1 cellular context compared by ENCODE assay signal in genomic region chr19:18417250-18418033, GRCh38.
TF ChIP-seq lines count a peak whose summit lies in the region.

No MANE protein-coding gene starts in this region.

TF ChIP-seq in HEK293, 187 proteins besides CTCF, POLR2A, EP300 and RAD21 (continued from another document and continues in another):
- no peak; the same call in 1 of the 2 replicates for TF ChIP-seq ZNF580 (tag by site-specific recombination; IDR thresholded peaks at IDR 0.05)
- peak; percentile 50; the same call in 1 of the 2 replicates for TF ChIP-seq ZNF677 (tag by site-specific recombination; IDR thresholded peaks at IDR 0.05)
- TF ChIP-seq, protein P1, sequence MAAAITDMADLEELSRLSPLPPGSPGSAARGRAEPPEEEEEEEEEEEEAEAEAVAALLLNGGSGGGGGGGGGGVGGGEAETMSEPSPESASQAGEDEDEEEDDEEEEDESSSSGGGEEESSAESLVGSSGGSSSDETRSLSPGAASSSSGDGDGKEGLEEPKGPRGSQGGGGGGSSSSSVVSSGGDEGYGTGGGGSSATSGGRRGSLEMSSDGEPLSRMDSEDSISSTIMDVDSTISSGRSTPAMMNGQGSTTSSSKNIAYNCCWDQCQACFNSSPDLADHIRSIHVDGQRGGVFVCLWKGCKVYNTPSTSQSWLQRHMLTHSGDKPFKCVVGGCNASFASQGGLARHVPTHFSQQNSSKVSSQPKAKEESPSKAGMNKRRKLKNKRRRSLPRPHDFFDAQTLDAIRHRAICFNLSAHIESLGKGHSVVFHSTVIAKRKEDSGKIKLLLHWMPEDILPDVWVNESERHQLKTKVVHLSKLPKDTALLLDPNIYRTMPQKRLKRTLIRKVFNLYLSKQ (tag by site-specific recombination; IDR thresholded peaks at IDR 0.05; ENCODE audit: borderline replicate concordance): no peak
- TF ChIP-seq ZNF24 (tag by site-specific recombination; IDR thresholded peaks at IDR 0.05): peak; percentile 55
- no peak for TF ChIP-seq MEIS1 (CRISPR knock-in tag; IDR thresholded peaks at IDR 0.05; ENCODE audit: borderline replicate concordance)
- 0 out of 2 replicates have a peak, but pooled peaks have one; percentile 9 for TF ChIP-seq ZBTB1 (tag by site-specific recombination; IDR thresholded peaks at IDR 0.05)
- TF ChIP-seq, protein P2, sequence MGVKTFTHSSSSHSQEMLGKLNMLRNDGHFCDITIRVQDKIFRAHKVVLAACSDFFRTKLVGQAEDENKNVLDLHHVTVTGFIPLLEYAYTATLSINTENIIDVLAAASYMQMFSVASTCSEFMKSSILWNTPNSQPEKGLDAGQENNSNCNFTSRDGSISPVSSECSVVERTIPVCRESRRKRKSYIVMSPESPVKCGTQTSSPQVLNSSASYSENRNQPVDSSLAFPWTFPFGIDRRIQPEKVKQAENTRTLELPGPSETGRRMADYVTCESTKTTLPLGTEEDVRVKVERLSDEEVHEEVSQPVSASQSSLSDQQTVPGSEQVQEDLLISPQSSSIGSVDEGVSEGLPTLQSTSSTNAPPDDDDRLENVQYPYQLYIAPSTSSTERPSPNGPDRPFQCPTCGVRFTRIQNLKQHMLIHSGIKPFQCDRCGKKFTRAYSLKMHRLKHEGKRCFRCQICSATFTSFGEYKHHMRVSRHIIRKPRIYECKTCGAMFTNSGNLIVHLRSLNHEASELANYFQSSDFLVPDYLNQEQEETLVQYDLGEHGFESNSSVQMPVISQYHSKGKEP (tag by site-specific recombination; IDR thresholded peaks at IDR 0.05): 0 out of 2 replicates have a peak, but pooled peaks have one; percentile 24
- no peak for TF ChIP-seq ELK4 (IDR thresholded peaks at IDR 0.05; ENCODE audit: borderline replicate concordance, low read depth, low read length)
- peak; percentile 84 for TF ChIP-seq SP3 (tag by site-specific recombination; IDR thresholded peaks at IDR 0.05)
- TF ChIP-seq KLF7 (tag by site-specific recombination; IDR thresholded peaks at IDR 0.05; ENCODE audit: borderline replicate concordance): no peak
- TF ChIP-seq ZNF664 (tag by site-specific recombination; IDR thresholded peaks at IDR 0.05): no peak
- TF ChIP-seq TCF7L2 (IDR thresholded peaks at IDR 0.05; ENCODE audit: borderline replicate concordance, low read depth, low read length): no peak
- TF ChIP-seq ZNF544 (tag by site-specific recombination; IDR thresholded peaks at IDR 0.05): no peak
- TF ChIP-seq, protein P3, sequence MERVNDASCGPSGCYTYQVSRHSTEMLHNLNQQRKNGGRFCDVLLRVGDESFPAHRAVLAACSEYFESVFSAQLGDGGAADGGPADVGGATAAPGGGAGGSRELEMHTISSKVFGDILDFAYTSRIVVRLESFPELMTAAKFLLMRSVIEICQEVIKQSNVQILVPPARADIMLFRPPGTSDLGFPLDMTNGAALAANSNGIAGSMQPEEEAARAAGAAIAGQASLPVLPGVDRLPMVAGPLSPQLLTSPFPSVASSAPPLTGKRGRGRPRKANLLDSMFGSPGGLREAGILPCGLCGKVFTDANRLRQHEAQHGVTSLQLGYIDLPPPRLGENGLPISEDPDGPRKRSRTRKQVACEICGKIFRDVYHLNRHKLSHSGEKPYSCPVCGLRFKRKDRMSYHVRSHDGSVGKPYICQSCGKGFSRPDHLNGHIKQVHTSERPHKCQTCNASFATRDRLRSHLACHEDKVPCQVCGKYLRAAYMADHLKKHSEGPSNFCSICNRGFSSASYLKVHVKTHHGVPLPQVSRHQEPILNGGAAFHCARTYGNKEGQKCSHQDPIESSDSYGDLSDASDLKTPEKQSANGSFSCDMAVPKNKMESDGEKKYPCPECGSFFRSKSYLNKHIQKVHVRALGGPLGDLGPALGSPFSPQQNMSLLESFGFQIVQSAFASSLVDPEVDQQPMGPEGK (tag by site-specific recombination; IDR thresholded peaks at IDR 0.05): peak; percentile 86
- TF ChIP-seq ZNF792 (tag by site-specific recombination; IDR thresholded peaks at IDR 0.05): peak; percentile 100
- TF ChIP-seq, protein P4, sequence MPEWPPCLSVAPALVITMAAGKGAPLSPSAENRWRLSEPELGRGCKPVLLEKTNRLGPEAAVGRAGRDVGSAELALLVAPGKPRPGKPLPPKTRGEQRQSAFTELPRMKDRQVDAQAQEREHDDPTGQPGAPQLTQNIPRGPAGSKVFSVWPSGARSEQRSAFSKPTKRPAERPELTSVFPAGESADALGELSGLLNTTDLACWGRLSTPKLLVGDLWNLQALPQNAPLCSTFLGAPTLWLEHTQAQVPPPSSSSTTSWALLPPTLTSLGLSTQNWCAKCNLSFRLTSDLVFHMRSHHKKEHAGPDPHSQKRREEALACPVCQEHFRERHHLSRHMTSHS (tag by site-specific recombination; IDR thresholded peaks at IDR 0.05): no peak
- TF ChIP-seq SETDB1 (IDR thresholded peaks at IDR 0.05; ENCODE audit: insufficient read length, low read length): no peak
- peak; percentile 41; the same call in 1 of the 2 replicates for TF ChIP-seq ZNF623 (tag by site-specific recombination; IDR thresholded peaks at IDR 0.05)
- TF ChIP-seq ZBTB26 (tag by site-specific recombination; optimal IDR thresholded peaks at IDR 0.05): no peak
- TF ChIP-seq ZNF747 (tag by site-specific recombination; IDR thresholded peaks at IDR 0.05): no peak
- no peak for TF ChIP-seq BCL11A (tag by site-specific recombination; IDR thresholded peaks at IDR 0.05; ENCODE audit: low read depth)
- no peak for TF ChIP-seq ZNF148 (tag by site-specific recombination; IDR thresholded peaks at IDR 0.05; ENCODE audit: borderline replicate concordance)
- no peak for TF ChIP-seq ZNF654 (tag by site-specific recombination; IDR thresholded peaks at IDR 0.05; ENCODE audit: low read depth)
- TF ChIP-seq HOXA7 (CRISPR knock-in tag; IDR thresholded peaks at IDR 0.05; ENCODE audit: borderline replicate concordance): no peak
- TF ChIP-seq ZNF571 (tag by site-specific recombination; IDR thresholded peaks at IDR 0.05): no peak
- TF ChIP-seq ZNF239 (tag by site-specific recombination; IDR thresholded peaks at IDR 0.05): no peak
- TF ChIP-seq SP7 (tag by site-specific recombination; IDR thresholded peaks at IDR 0.05): no peak; the same call in 1 of the 2 replicates
- no peak for TF ChIP-seq ZNF785 (tag by site-specific recombination; IDR thresholded peaks at IDR 0.05)
- TF ChIP-seq ZNF776 (tag by site-specific recombination; IDR thresholded peaks at IDR 0.05; ENCODE audit: borderline replicate concordance): no peak
- TF ChIP-seq, protein P5, sequence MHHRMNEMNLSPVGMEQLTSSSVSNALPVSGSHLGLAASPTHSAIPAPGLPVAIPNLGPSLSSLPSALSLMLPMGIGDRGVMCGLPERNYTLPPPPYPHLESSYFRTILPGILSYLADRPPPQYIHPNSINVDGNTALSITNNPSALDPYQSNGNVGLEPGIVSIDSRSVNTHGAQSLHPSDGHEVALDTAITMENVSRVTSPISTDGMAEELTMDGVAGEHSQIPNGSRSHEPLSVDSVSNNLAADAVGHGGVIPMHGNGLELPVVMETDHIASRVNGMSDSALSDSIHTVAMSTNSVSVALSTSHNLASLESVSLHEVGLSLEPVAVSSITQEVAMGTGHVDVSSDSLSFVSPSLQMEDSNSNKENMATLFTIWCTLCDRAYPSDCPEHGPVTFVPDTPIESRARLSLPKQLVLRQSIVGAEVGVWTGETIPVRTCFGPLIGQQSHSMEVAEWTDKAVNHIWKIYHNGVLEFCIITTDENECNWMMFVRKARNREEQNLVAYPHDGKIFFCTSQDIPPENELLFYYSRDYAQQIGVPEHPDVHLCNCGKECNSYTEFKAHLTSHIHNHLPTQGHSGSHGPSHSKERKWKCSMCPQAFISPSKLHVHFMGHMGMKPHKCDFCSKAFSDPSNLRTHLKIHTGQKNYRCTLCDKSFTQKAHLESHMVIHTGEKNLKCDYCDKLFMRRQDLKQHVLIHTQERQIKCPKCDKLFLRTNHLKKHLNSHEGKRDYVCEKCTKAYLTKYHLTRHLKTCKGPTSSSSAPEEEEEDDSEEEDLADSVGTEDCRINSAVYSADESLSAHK (tag by site-specific recombination; IDR thresholded peaks at IDR 0.05): no peak; the same call in 1 of the 2 replicates
- no peak for TF ChIP-seq HOXC10 (CRISPR knock-in tag; IDR thresholded peaks at IDR 0.05)
- TF ChIP-seq HOXD13 (CRISPR knock-in tag; IDR thresholded peaks at IDR 0.05; ENCODE audit: borderline replicate concordance): no peak
- no peak for TF ChIP-seq GFI1B (tag by site-specific recombination; IDR thresholded peaks at IDR 0.05)
- TF ChIP-seq ZNF701 (tag by site-specific recombination; IDR thresholded peaks at IDR 0.05): no peak
- TF ChIP-seq ZNF341 (tag by site-specific recombination; IDR thresholded peaks at IDR 0.05; ENCODE audit: low read depth): no peak; the same call in 1 of the 2 replicates
- TF ChIP-seq, protein P6, sequence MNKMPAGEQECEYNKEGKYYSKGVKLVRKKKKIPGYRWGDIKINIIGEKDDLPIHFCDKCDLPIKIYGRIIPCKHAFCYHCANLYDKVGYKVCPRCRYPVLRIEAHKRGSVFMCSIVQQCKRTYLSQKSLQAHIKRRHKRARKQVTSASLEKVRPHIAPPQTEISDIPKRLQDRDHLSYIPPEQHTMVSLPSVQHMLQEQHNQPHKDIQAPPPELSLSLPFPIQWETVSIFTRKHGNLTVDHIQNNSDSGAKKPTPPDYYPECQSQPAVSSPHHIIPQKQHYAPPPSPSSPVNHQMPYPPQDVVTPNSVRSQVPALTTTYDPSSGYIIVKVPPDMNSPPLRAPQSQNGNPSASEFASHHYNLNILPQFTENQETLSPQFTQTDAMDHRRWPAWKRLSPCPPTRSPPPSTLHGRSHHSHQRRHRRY (tag by site-specific recombination; IDR thresholded peaks at IDR 0.05): no peak
- TF ChIP-seq ZNF626 (tag by site-specific recombination; IDR thresholded peaks at IDR 0.05): no peak
- TF ChIP-seq ZNF585B (tag by site-specific recombination; IDR thresholded peaks at IDR 0.05): no peak
- TF ChIP-seq GLIS1 (tag by site-specific recombination; IDR thresholded peaks at IDR 0.05): peak; percentile 45; the same call in 1 of the 2 replicates
- TF ChIP-seq, protein P7, sequence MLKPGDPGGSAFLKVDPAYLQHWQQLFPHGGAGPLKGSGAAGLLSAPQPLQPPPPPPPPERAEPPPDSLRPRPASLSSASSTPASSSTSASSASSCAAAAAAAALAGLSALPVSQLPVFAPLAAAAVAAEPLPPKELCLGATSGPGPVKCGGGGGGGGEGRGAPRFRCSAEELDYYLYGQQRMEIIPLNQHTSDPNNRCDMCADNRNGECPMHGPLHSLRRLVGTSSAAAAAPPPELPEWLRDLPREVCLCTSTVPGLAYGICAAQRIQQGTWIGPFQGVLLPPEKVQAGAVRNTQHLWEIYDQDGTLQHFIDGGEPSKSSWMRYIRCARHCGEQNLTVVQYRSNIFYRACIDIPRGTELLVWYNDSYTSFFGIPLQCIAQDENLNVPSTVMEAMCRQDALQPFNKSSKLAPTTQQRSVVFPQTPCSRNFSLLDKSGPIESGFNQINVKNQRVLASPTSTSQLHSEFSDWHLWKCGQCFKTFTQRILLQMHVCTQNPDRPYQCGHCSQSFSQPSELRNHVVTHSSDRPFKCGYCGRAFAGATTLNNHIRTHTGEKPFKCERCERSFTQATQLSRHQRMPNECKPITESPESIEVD (tag by site-specific recombination; IDR thresholded peaks at IDR 0.05): no peak
- TF ChIP-seq ZFP37 (tag by site-specific recombination; IDR thresholded peaks at IDR 0.05): no peak
- TF ChIP-seq ZSCAN5A (tag by site-specific recombination; IDR thresholded peaks at IDR 0.05): peak; percentile 43; the same call in 1 of the 2 replicates
- peak; percentile 70 for TF ChIP-seq ZEB2 (tag by site-specific recombination; IDR thresholded peaks at IDR 0.05)
- TF ChIP-seq ZNF169 (tag by site-specific recombination; IDR thresholded peaks at IDR 0.05): no peak
- TF ChIP-seq PRDM1 (tag by site-specific recombination; IDR thresholded peaks at IDR 0.05): no peak
- TF ChIP-seq ZNF621 (tag by site-specific recombination; IDR thresholded peaks at IDR 0.05): no peak
- TF ChIP-seq ZNF10 (tag by site-specific recombination; IDR thresholded peaks at IDR 0.05): no peak
